ENCODE assay signal across 8 cellular contexts in the genomic region with DNA sequence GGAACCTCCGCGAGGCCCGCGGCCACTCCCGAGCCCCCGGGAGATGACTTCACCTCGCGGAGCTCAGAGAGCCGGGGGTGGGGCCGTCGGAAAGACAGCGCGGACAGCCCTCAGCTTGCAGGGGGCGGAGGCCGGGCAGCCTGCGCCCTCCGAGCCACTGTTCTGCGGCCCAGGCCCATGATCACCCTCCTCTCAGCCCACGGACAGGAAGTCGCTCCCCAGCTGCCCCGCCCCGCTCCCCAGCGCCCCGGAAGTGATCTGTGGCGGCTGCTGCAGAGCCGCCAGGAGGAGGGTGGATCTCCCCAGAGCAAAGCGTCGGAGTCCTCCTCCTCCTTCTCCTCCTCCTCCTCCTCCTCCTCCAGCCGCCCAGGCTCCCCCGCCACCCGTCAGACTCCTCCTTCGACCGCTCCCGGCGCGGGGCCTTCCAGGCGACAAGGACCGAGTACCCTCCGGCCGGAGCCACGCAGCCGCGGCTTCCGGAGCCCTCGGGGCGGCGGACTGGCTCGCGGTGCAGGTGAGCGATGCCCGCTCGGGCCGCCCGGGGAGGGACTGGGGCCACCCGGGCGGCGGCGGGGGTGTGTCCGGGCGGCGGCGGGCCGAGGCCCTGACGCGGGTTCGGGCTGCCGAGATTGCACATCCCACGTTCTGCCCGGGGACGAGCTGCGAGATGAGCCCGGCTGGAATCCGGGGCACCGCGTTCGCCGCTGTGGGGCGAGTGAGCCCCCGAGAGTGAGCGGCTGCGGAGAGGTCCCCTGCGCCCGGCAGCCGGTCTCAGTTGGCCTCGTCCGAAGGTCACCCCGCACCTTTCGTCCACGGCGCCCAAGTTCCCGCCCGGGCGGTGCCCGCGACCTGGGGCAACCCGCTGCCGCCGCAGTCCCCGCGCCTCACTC. TPM values are rescaled to one million over a fixed set of nuclear protein-coding genes. Genes with fewer than 3 reads are reported as not detected.
DNase-seq lines count a peak whose midpoint lies in the region; FAIRE-seq and TF ChIP-seq lines count a peak whose summit lies in the region.

A gene with protein sequence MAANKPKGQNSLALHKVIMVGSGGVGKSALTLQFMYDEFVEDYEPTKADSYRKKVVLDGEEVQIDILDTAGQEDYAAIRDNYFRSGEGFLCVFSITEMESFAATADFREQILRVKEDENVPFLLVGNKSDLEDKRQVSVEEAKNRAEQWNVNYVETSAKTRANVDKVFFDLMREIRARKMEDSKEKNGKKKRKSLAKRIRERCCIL (plus strand): TSS at position 261 of the 890 bp plus-strand sequence. CDS start 63,096 bp downstream, outside the sequence.

- peak within 1 kb of the TSS; percentile 95 for H3K4me3 Mint-ChIP-seq in neural crest cell

- peak within 1 kb of the TSS; percentile 95 for H3K9ac ChIP-seq in MM.1S (ENCODE audit: low read length)

- no peaks in the 10 kb centered on the region for H3K36me3 Mint-ChIP-seq in neural crest cell (ENCODE audit: low read depth)

- H3K9me3 ChIP-seq in HAP-1 = no peaks in the 10 kb centered on the region
- no peaks in the 10 kb centered on the region for H3K9me3 ChIP-seq in MM.1S (replicated peaks; ENCODE audit: insufficient read depth, low read length)
- H3K9me3 ChIP-seq in SJCRH30 (replicated peaks) = no peaks in the 10 kb centered on the region
- H3K9me3 ChIP-seq in stomach = no peaks in the 10 kb centered on the region

- H3K4me2 ChIP-seq in MM.1S (ENCODE audit: low read depth, low read length) = peak within 1 kb of the TSS; percentile 93

- DNase-seq in HAP-1 (ENCODE audit: low spot score in 2 of 2) (peak; percentile 87 to 95), MM.1S (peak; percentile 88), SJCRH30 (peak; percentile 95 to 96), foreskin fibroblast (peak; percentile 94 to 98), neural crest cell (ENCODE audit: low read depth, low spot score) (peak; percentile 83), stomach (peak; percentile 90)
- peak; percentile 84 for DNase-seq in activated gamma-delta T cell treated with anti-CD3 and anti-CD28 coated beads, Interleukin-2, amount 50 U/mL, for 16 hours (ENCODE audit: low read depth)

- in situ Hi-C loops in HAP-1 (cut with MboI; ENCODE audit: low sequenced_read_pairs) = no loop called here

- H3K9me2 ChIP-seq in MM.1S (replicated peaks; ENCODE audit: insufficient read depth, low read length) = no peaks in the 10 kb centered on the region

- H3K4me1 Mint-ChIP-seq in neural crest cell = peaks cover 44% of the 10 kb centered on the region

- H3K27me3 Mint-ChIP-seq in neural crest cell (ENCODE audit: low read depth) = no peaks in the 10 kb centered on the region

- peak within 1 kb of the TSS; percentile 96 for H2AFZ ChIP-seq in MM.1S (ENCODE audit: low read length)

- no peaks in the 10 kb centered on the region; the same call in 1 of the 2 replicates for H3K36me3 ChIP-seq in HAP-1 (replicated peaks)
- H3K36me3 ChIP-seq in MM.1S (replicated peaks; ENCODE audit: insufficient read depth, low read length) = no peaks in the 10 kb centered on the region
- no peaks in the 10 kb centered on the region for H3K36me3 ChIP-seq in SJCRH30
- H3K36me3 ChIP-seq in stomach = no peaks in the 10 kb centered on the region

- H4K20me1 ChIP-seq in MM.1S (ENCODE audit: insufficient read depth, low read length) = no peaks in the 10 kb centered on the region

- H3K4me1 ChIP-seq in HAP-1 = peaks cover 33% of the 10 kb centered on the region
- H3K4me1 ChIP-seq in MM.1S (ENCODE audit: low read length) = peaks cover 15% of the 10 kb centered on the region
- H3K4me1 ChIP-seq in SJCRH30 = peaks cover 4% of the 10 kb centered on the region; the same call in 1 of the 2 replicates
- peaks cover 29 to 59% (median 55%) of the 10 kb centered on the region in 4 donors for H3K4me1 ChIP-seq in stomach

- H3K79me2 ChIP-seq in MM.1S (ENCODE audit: low read length) = peaks cover 56% of the 10 kb centered on the region

- peaks cover 7% of the 10 kb centered on the region; the same call in 1 of the 2 replicates for H3F3A ChIP-seq in MM.1S (ENCODE audit: insufficient read depth, low read length)

- intact Hi-C loops in stomach (cut with DNase I; ENCODE audit: low total_unique reads) = no loop called here

- no peaks in the 10 kb centered on the region for H3K9me3 Mint-ChIP-seq in neural crest cell

- H3K27ac ChIP-seq in MM.1S (ENCODE audit: low read length) (peak within 1 kb of the TSS; percentile 69; the same call in 1 of the 2 replicates), SJCRH30 (peak within 1 kb of the TSS; percentile 98), stomach (peak within 1 kb of the TSS; percentile 90 to 97 (median 91))

- 0 to 1% (median 0%) methylated on average over 50 to 99 of the region's 100 CpGs for WGBS in stomach, 5 donors

- TF ChIP-seq POLR2A in stomach (IDR thresholded peaks at IDR 0.05) = peak in 2 of 4 donors; percentile 31 to 62

- H3K4me3 ChIP-seq in HAP-1 = peak within 1 kb of the TSS; percentile 84
- H3K4me3 ChIP-seq in MM.1S (ENCODE audit: low read length) = peak within 1 kb of the TSS; percentile 92
- peak within 1 kb of the TSS; percentile 99 for H3K4me3 ChIP-seq in SJCRH30
- peak within 1 kb of the TSS; percentile 84 to 92 for H3K4me3 ChIP-seq in foreskin fibroblast (ENCODE audit: low read depth in 1 of 2, low read length in 2 of 2)
- peak within 1 kb of the TSS; percentile 87 to 96 (median 94) for H3K4me3 ChIP-seq in stomach

- peak within 1 kb of the TSS; percentile 99 for H3K27ac Mint-ChIP-seq in neural crest cell (ENCODE audit: unreplicated experiment)

- FAIRE-seq in G401.6 (lab: Jason Lieb, UNC) = peak; percentile 82

- no peak for TF ChIP-seq EP300 in stomach (IDR thresholded peaks at IDR 0.05)

- H3K27me3 ChIP-seq in HAP-1 (ENCODE audit: low read depth) (no peaks in the 10 kb centered on the region), MM.1S (replicated peaks; ENCODE audit: insufficient read depth, low read length) (no peaks in the 10 kb centered on the region), SJCRH30 (no peaks in the 10 kb centered on the region), stomach (no peaks in the 10 kb centered on the region)

- no peak for TF ChIP-seq CTCF in MM.1S (IDR thresholded peaks at IDR 0.05; ENCODE audit: low read length)
- TF ChIP-seq CTCF in foreskin fibroblast (IDR thresholded peaks at IDR 0.05; ENCODE audit: low read depth, low read length) = no peak
- TF ChIP-seq CTCF in neural crest cell (conservative IDR thresholded peaks at IDR 0.05) = no peak
- TF ChIP-seq CTCF in stomach (IDR thresholded peaks at IDR 0.05) = no peak

RNA-seq across cellular contexts. Expression of the gene that starts here (rescaled TPM):
- total RNA-seq in SJCRH30 (2014; rRNA removed; shearing (Covaris generic)) = 19.8 and 20.2 TPM in 2 replicates
- total RNA-seq in neural crest cell (39.2 and 39.5 TPM in 2 replicates), stomach (10 to 100 TPM; 10.6 to 40.3 (median 33.8) TPM)
- polyA plus RNA-seq in stomach = 10 to 100 TPM; 26.6 to 57.0 (median 29.4) TPM

Comparison
In these comparisons a context has a peak if more than half of its experiments do, and no peak if none do; other contexts are left out.
1. Peak in every context shown above with its lines: DNase-seq, H3K4me3 ChIP-seq and H3K27ac ChIP-seq.